8 cellular contexts compared by ENCODE assay signal in genomic region chr18:45688834-45689233, GRCh38. TPM values are rescaled to one million over a fixed set of nuclear protein-coding genes. Genes with fewer than 3 reads are reported as not detected.
DNase-seq lines count a peak whose midpoint lies in the region; ATAC-seq, FAIRE-seq and TF ChIP-seq lines count a peak whose summit lies in the region.

No MANE protein-coding gene starts in this region.

- peak overlapping the region; percentile 25 for H3K9ac ChIP-seq in adipocyte (ENCODE audit: low read length)
- H3K9ac ChIP-seq in smooth muscle cell (ENCODE audit: low read depth) = no peak overlapping the region
- H3K9ac ChIP-seq in HepG2 (ENCODE audit: insufficient read depth, low read depth, low read length) = no peak overlapping the region

- H3K27ac ChIP-seq in smooth muscle cell (ENCODE audit: low read depth) (no peak overlapping the region), HepG2 (ENCODE audit: extremely low read length, insufficient read depth, low read length) (no peak overlapping the region)

- H3K79me2 ChIP-seq in smooth muscle cell (ENCODE audit: low read depth) (no peaks in the 10 kb centered on the region), HepG2 (ENCODE audit: insufficient read depth, low read length) (no peaks in the 10 kb centered on the region)

- POLR2A ChIA-PET in HepG2 (lab: Yijun Ruan, JAX) = no interaction called here

- H4K20me1 ChIP-seq in smooth muscle cell (ENCODE audit: low read depth) (no peaks in the 10 kb centered on the region), HepG2 (ENCODE audit: insufficient read depth, low read length) (no peaks in the 10 kb centered on the region)

- in situ Hi-C loops in HepG2 (cut with HindIII; ENCODE audit: extremely low pct_ligation_motif_present, low pct_unique_long_range_greater_than_20kb) = no loop called here

- peaks cover 27% of the 10 kb centered on the region for H3K4me1 ChIP-seq in adipocyte (ENCODE audit: control insufficient read depth, insufficient read depth, low read length)
- no peaks in the 10 kb centered on the region for H3K4me1 ChIP-seq in smooth muscle cell (ENCODE audit: low read depth)
- no peaks in the 10 kb centered on the region for H3K4me1 ChIP-seq in HepG2 (ENCODE audit: insufficient read depth, low read length)

- H3K4me2 ChIP-seq in smooth muscle cell = no peak overlapping the region
- H3K4me2 ChIP-seq in HepG2 (ENCODE audit: low read depth, low read length) = no peak overlapping the region

- BruUV-seq in HepG2 (replicated peaks; lab: Mats Ljungman, UMichigan) = no TSS peak

- H3F3A ChIP-seq in smooth muscle cell (ENCODE audit: low read depth) = no peaks in the 10 kb centered on the region

- no peak for TF ChIP-seq EP300 in HepG2 (IDR thresholded peaks at IDR 0.05; ENCODE audit: low read depth in 2 of 2, low read length in 2 of 2)
- TF ChIP-seq EP300 in HepG2 (CRISPR knock-in tag; IDR thresholded peaks at IDR 0.05; ENCODE audit: borderline replicate concordance) = no peak

- H3K4me3 ChIP-seq in adipocyte (ENCODE audit: low read length) (no peak overlapping the region), smooth muscle cell (no peak overlapping the region), HepG2 (replicated peaks in 1 of 3; ENCODE audit: insufficient read depth in 1 of 3, low read depth in 2 of 3, low read length in 3 of 3) (no peak overlapping the region)

- ATAC-seq in GM21825 (IDR thresholded peaks at IDR 0.05; ENCODE audit: unreplicated experiment) (peak; percentile 24), HG03045 (IDR thresholded peaks at IDR 0.05; ENCODE audit: unreplicated experiment) (no peak), HepG2 (no peak)

- H2AFZ ChIP-seq in smooth muscle cell (ENCODE audit: low read depth) (no peak overlapping the region), HepG2 (ENCODE audit: low read length) (no peak overlapping the region)

- H3K27me3 ChIP-seq in adipocyte (replicated peaks; ENCODE audit: control insufficient read depth, insufficient read depth, low read length) (no peaks in the 10 kb centered on the region), smooth muscle cell (ENCODE audit: low read depth) (no peaks in the 10 kb centered on the region), HepG2 (ENCODE audit: control insufficient read depth in 1 of 2, insufficient read depth in 2 of 2, low read length in 2 of 2) (no peaks in the 10 kb centered on the region; a peak in 2 of 5 replicates)

- H3K36me3 ChIP-seq in adipocyte (ENCODE audit: control insufficient read depth, insufficient read depth, low read length, severe bottlenecking) = no peaks in the 10 kb centered on the region
- no peaks in the 10 kb centered on the region for H3K36me3 ChIP-seq in smooth muscle cell (ENCODE audit: low read depth)
- H3K36me3 ChIP-seq in HepG2 (replicated peaks in 1 of 2; ENCODE audit: control insufficient read depth in 1 of 2, insufficient read depth in 2 of 2, low read length in 2 of 2) = no peaks in the 10 kb centered on the region

- TF ChIP-seq CTCF in smooth muscle cell (IDR thresholded peaks at IDR 0.05; ENCODE audit: borderline replicate concordance, insufficient read depth, poor library complexity, severe bottlenecking) (no peak), HepG2 (CRISPR knock-in tag; IDR thresholded peaks at IDR 0.05) (no peak)

- H3K9me3 ChIP-seq in adipocyte (ENCODE audit: control insufficient read depth, low read length) (peaks cover 4% of the 10 kb centered on the region), smooth muscle cell (replicated peaks; ENCODE audit: low read depth) (no peaks in the 10 kb centered on the region), HepG2 (ENCODE audit: low read length) (no peaks in the 10 kb centered on the region)

- peak; percentile 14 to 56 (median 38) for DNase-seq in activated CD4-positive, CD25-positive, alpha-beta regulatory T cell (lab: John Stamatoyannopoulos, UW)
- DNase-seq in adipocyte (ENCODE audit: low read depth) (no peak), smooth muscle cell (lab: John Stamatoyannopoulos, UW; ENCODE audit: unreplicated experiment) (no peak), RKO (ENCODE audit: low spot score) (no peak), HepG2 (ENCODE audit: low spot score) (no peak)
- peak; percentile 38 to 52 for DNase-seq in stimulated activated CD8-positive, alpha-beta memory T cell treated with anti-CD3 and anti-CD28 coated beads, Interleukin-2, amount 100 ng/mL, for 1 hour (ENCODE audit: low read depth in 2 of 2)

- FAIRE-seq in HepG2 (lab: Jason Lieb, UNC) = no peak

- no peak for TF ChIP-seq RAD21 in HepG2 (CRISPR knock-in tag; IDR thresholded peaks at IDR 0.05)

- no peak for TF ChIP-seq POLR2A in HepG2 (IDR thresholded peaks at IDR 0.05; ENCODE audit: insufficient read depth in 1 of 2, low read depth in 2 of 2, low read length in 2 of 2)

- CTCF ChIA-PET in HepG2 (lab: Yijun Ruan, JAX; ENCODE audit: low intra/inter-chr PET ratio, low total read pairs) = no interaction called here

- intact Hi-C loops in HepG2 (cut with micrococcal nuclease; ENCODE audit: unreplicated experiment) = no loop called here

- 94% methylated on average over 4 of the region's 4 CpGs for WGBS in smooth muscle cell (ENCODE audit: low lambda C conversion rate)
- 1% methylated on average over 4 of the region's 4 CpGs for WGBS in HepG2 (ENCODE audit: low lambda C conversion rate)

TF ChIP-seq in HepG2, 621 proteins besides CTCF, POLR2A, EP300 and RAD21:
- TF ChIP-seq MATR3 (CRISPR knock-in tag; IDR thresholded peaks at IDR 0.05) (no peak), ZNF772 (CRISPR knock-in tag; IDR thresholded peaks at IDR 0.05) (no peak), KDM3A (CRISPR knock-in tag; IDR thresholded peaks at IDR 0.05; ENCODE audit: low read depth) (no peak), ZNF792 (CRISPR knock-in tag; IDR thresholded peaks at IDR 0.05) (no peak), RARG (CRISPR knock-in tag; IDR thresholded peaks at IDR 0.05; ENCODE audit: low read depth) (no peak), ZSCAN12 (CRISPR knock-in tag; IDR thresholded peaks at IDR 0.05) (no peak), HINFP (CRISPR knock-in tag; IDR thresholded peaks at IDR 0.05; ENCODE audit: low read depth) (no peak)

RNA-seq across cellular contexts. Expression of gene SLC14A1, which starts 35.1 kb away (rescaled TPM):
- total RNA-seq in smooth muscle cell = 24.7 and 37.9 TPM in 2 replicates
- polyA plus RNA-seq in smooth muscle cell = 13.6 and 20.0 TPM in 2 replicates
- not detected in 2 replicates for total RNA-seq in HepG2 (2016; rRNA removed; fragmentation: Illumina TruSeq; extraction: Trizol)
- total RNA-seq in HepG2 (2016; cell fraction: cytosol; rRNA removed; fragmentation: Illumina TruSeq; extraction: Trizol; ENCODE audit: low read depth) = not detected in 2 replicates
- total RNA-seq in HepG2 (2016; cell fraction: insoluble cytoplasmic fraction; rRNA removed; fragmentation: Illumina TruSeq; extraction: Trizol) = not detected in 2 replicates
- total RNA-seq in HepG2 (2016; cell fraction: membrane; rRNA removed; fragmentation: Illumina TruSeq; extraction: Trizol) = not detected in 2 replicates
- not detected in 2 replicates for total RNA-seq in HepG2 (2016; cell fraction: nucleus; rRNA removed; fragmentation: Illumina TruSeq; extraction: Trizol)
- polyA plus RNA-seq in HepG2 (2011; rRNA removed) = not detected in 2 replicates
- polyA plus RNA-seq in HepG2 (2011; cell fraction: cytosol; rRNA removed) = not detected in 2 replicates
- polyA plus RNA-seq in HepG2 (2011; cell fraction: nucleus; rRNA removed) = not detected in 2 replicates
- not detected in 2 replicates for polyA plus RNA-seq in HepG2 (2012)
- polyA plus RNA-seq in HepG2 (2016; cell fraction: cytosol; fragmentation: Illumina TruSeq; extraction: Trizol; ENCODE audit: low read depth) = not detected in 2 replicates
- polyA plus RNA-seq in HepG2 (2016; cell fraction: insoluble cytoplasmic fraction; fragmentation: Illumina TruSeq; extraction: Trizol; ENCODE audit: low read depth) = not detected in 2 replicates
- polyA plus RNA-seq in HepG2 (2016; cell fraction: membrane; fragmentation: Illumina TruSeq; extraction: Trizol; ENCODE audit: low read depth) = not detected in 2 replicates
- polyA plus RNA-seq in HepG2 (2016; cell fraction: nucleus; fragmentation: Illumina TruSeq; extraction: Trizol; ENCODE audit: insufficient read depth, low read depth) = not detected in 2 replicates
- not detected in 2 replicates for polyA minus RNA-seq in HepG2 (2011; rRNA and poly(A)+ RNA removed; ENCODE audit: low replicate concordance)
- polyA minus RNA-seq in HepG2 (2011; cell fraction: cytosol; rRNA and poly(A)+ RNA removed) = not detected in 2 replicates
- polyA minus RNA-seq in HepG2 (2011; cell fraction: nucleus; rRNA and poly(A)+ RNA removed) = not detected in 2 replicates

Comparison
In these comparisons a context has a peak if more than half of its experiments do, and no peak if none do; other contexts are left out.
1. DNase-seq: peak in activated CD4-positive, CD25-positive, alpha-beta regulatory T cell (4 of 4) and stimulated activated CD8-positive, alpha-beta memory T cell treated with anti-CD3 and anti-CD28 coated beads, Interleukin-2, amount 100 ng/mL, for 1 hour (2 of 2); none in adipocyte (single experiment), smooth muscle cell (single experiment), RKO (single experiment) and HepG2 (single experiment).
2. RNA of gene SLC14A1, which starts 35.1 kb away (total RNA-seq): 24.7 to 37.9 TPM in smooth muscle cell; not detected in HepG2; every median in the first group is over 10 times any median in the second.